14 cellular contexts compared by ENCODE assay signal in the genomic region with DNA sequence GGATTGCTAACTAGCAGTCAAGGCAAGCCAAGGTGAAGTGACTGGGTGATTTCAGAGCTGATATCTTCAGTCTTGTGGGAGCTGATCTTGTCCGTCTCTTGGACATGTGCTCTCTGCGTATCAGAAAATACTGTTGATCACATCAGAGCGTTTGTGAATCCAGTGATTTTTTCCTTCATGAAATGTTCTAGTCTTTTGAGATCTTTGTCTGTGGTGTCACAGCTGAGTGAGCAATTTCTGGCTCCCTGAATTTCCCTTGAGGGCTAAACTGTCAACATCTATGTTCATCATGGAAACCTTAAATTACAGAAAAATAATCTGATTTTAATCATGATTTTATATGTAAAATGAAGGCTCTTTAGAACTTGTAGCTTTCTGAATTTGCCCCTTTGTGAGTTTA.
DNase-seq lines count a peak whose midpoint lies in the region; ATAC-seq and TF ChIP-seq lines count a peak whose summit lies in the region.
"Had no signal": no experiment of that assay in that cellular context is flagged by ENCODE, and none has a peak within 500 bp of the region (broad histone marks: within the 10 kb centered on the region; RNA-seq: fewer than 3 reads in every experiment).

No MANE protein-coding gene starts in this region.

- H3K27me3 ChIP-seq in HAP-1 (ENCODE audit: low read depth): no peaks in the 10 kb centered on the region
- H3K27me3 ChIP-seq in PC-3 (ENCODE audit: low read length): peaks cover 19% of the 10 kb centered on the region; the same call in 1 of the 2 replicates
- no peaks in the 10 kb centered on the region for H3K27me3 ChIP-seq in parathyroid adenoma (ENCODE audit: control insufficient read depth, insufficient read depth, low read length)
- H3K27me3 ChIP-seq in WERI-Rb-1 (ENCODE audit: insufficient read depth, low read depth, severe bottlenecking): peaks cover 3% of the 10 kb centered on the region
- no peaks in the 10 kb centered on the region for H3K27me3 ChIP-seq in upper lobe of right lung
- H3K27me3 ChIP-seq: BE2C had no signal

- no peak for ATAC-seq in PC-3
- no peak for ATAC-seq in upper lobe of right lung

- in situ Hi-C loops in HAP-1 (cut with MboI; ENCODE audit: low sequenced_read_pairs) (no loop called here), G401 (cut with HindIII; ENCODE audit: low sequenced_read_pairs) (no loop called here)

- intact Hi-C loops in PC-3 (cut with micrococcal nuclease) (no loop called here), upper lobe of right lung (cut with DNase I) (no loop called here)

- H3K9me3 ChIP-seq in HAP-1: no peaks in the 10 kb centered on the region
- H3K9me3 ChIP-seq in PC-3 (ENCODE audit: low read length): no peaks in the 10 kb centered on the region
- H3K9me3 ChIP-seq in parathyroid adenoma (ENCODE audit: control insufficient read depth, low read length): no peaks in the 10 kb centered on the region
- peaks cover 6% of the 10 kb centered on the region for H3K9me3 ChIP-seq in WERI-Rb-1 (ENCODE audit: severe bottlenecking)
- no peaks in the 10 kb centered on the region for H3K9me3 ChIP-seq in upper lobe of right lung
- H3K9me3 ChIP-seq: BE2C had no signal

- TF ChIP-seq CTCF in PC-3 (conservative IDR thresholded peaks at IDR 0.05; ENCODE audit: low read depth, low read length) (no peak), parathyroid adenoma (IDR thresholded peaks at IDR 0.05) (no peak), WERI-Rb-1 (IDR thresholded peaks at IDR 0.05; ENCODE audit: low read depth, low read length) (no peak), upper lobe of right lung (IDR thresholded peaks at IDR 0.05) (no peak)

- H3K36me3 ChIP-seq in HAP-1 (replicated peaks) (no peaks in the 10 kb centered on the region), PC-3 (ENCODE audit: low read depth, low read length) (no peaks in the 10 kb centered on the region), parathyroid adenoma (ENCODE audit: control insufficient read depth, insufficient read depth, low read length) (no peaks in the 10 kb centered on the region), WERI-Rb-1 (no peaks in the 10 kb centered on the region), upper lobe of right lung (no peaks in the 10 kb centered on the region)
- H3K36me3 ChIP-seq: BE2C had no signal

- no TSS peak for BruUV-seq in PC-3 (replicated peaks; lab: Mats Ljungman, UMichigan)

- H3K79me2 ChIP-seq in PC-3 (ENCODE audit: low read length) (no peaks in the 10 kb centered on the region), parathyroid adenoma (no peaks in the 10 kb centered on the region)

- DNase-seq in HAP-1 (ENCODE audit: low spot score in 2 of 2) (peak; percentile 9 to 11), PC-3 (no peak), WERI-Rb-1 (no peak), G401 (ENCODE audit: low spot score) (no peak), upper lobe of right lung (no peak)
- DNase-seq: ACHN; BE2C; CD4-positive, alpha-beta memory T cell; DMS153; DMS79; GF-D8; H9 had no signal

- no peak overlapping the region for H3K4me2 ChIP-seq in PC-3 (ENCODE audit: low read length)
- peak overlapping the region; percentile 25 for H3K4me2 ChIP-seq in parathyroid adenoma (ENCODE audit: low read length)

- H3K4me1 ChIP-seq in HAP-1: peaks cover 26% of the 10 kb centered on the region
- H3K4me1 ChIP-seq in PC-3 (ENCODE audit: insufficient read depth, low read length): no peaks in the 10 kb centered on the region
- no peaks in the 10 kb centered on the region for H3K4me1 ChIP-seq in parathyroid adenoma
- H3K4me1 ChIP-seq in upper lobe of right lung: no peaks in the 10 kb centered on the region
- H3K4me1 ChIP-seq: BE2C had no signal

- H3K27ac ChIP-seq in PC-3 (ENCODE audit: low read length) (no peak overlapping the region), parathyroid adenoma (no peak overlapping the region), WERI-Rb-1 (no peak overlapping the region), upper lobe of right lung (no peak overlapping the region)
- H3K27ac ChIP-seq: HL-60 had no signal

- H3K4me3 ChIP-seq in HAP-1 (no peak overlapping the region), PC-3 (ENCODE audit: low read length) (no peak overlapping the region), parathyroid adenoma (ENCODE audit: low read depth, low read length) (no peak overlapping the region), WERI-Rb-1 (ENCODE audit: low read depth, low read length) (no peak overlapping the region), upper lobe of right lung (no peak overlapping the region)

- H3F3A ChIP-seq in PC-3 (ENCODE audit: low read length, unreplicated experiment): no peaks in the 10 kb centered on the region

- POLR2A ChIA-PET in PC-3 (lab: Charles Lee; ENCODE audit: unreplicated experiment): no interaction called here

- H2AFZ ChIP-seq in PC-3 (ENCODE audit: low read length) (peak overlapping the region; percentile 32; the same call in 1 of the 2 replicates), parathyroid adenoma (no peak overlapping the region)

- no peak overlapping the region for H3K9ac ChIP-seq in PC-3 (ENCODE audit: low read length)
- H3K9ac ChIP-seq in parathyroid adenoma: no peak overlapping the region

- CTCF ChIA-PET in PC-3 (lab: Charles Lee): no interaction called here

- H3K9me2 ChIP-seq in PC-3 (replicated peaks; ENCODE audit: low read length): no peaks in the 10 kb centered on the region

- no peaks in the 10 kb centered on the region for H4K20me1 ChIP-seq in PC-3 (ENCODE audit: low read length)

Comparison
In these comparisons a context has a peak if more than half of its experiments do, and no peak if none do; other contexts are left out.
1. DNase-seq: peak in HAP-1 (2 of 2); none in PC-3 (single experiment), WERI-Rb-1 (single experiment), G401 (single experiment) and upper lobe of right lung (single experiment).